ENCODE assay signal across 1 cellular context in the genomic region with DNA sequence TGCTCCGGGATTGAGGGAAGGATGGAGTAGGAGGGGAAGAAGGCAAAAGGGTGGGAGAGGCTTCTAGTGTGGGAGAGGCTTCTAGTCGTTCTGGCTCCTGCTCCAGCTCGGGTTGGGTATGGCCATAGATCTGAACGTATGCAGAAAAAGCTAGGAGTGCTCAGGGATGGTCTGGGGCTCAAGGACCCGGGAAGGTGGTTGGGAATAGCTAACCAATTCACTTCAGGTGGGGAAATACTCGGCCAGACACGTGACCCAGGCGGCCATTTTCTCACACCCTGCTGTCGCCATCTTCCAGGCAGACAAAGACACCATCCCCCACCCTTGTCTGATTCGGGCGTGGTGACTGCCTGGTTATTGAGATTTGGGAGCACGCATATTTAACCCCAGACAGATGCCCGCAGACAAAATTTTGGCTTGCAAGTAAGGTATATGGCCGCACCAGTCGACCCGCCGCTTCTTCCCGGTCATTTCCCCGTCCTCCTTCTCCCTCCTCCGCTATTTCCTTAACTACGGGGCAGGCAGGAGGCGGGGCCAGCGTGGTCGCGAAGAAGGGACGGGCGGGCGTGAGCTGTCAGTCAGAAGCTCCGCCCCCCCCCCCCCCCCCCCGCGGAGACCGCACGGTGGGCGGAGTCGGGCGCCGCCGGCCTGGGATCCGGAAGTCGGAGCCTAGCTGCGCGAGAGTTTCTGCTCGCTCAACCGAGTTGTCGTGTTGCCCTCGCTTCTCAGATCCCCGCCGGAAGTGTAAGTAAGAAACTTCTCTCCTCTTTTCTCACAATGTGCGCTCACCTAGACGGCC.
TF ChIP-seq lines count a peak whose summit lies in the region.

TSS of gene GNL3L (plus strand) at position 661 of the 799 bp plus-strand sequence. CDS start 2,348 bp downstream, outside the sequence.

TF ChIP-seq in HCT116, 20 proteins besides CTCF, POLR2A, EP300 and RAD21 (continued from another document):
- TF ChIP-seq ZBTB33 (IDR thresholded peaks at IDR 0.05; ENCODE audit: extremely low read depth, insufficient replicate concordance, low read length) (peak; percentile 89), CEBPB (IDR thresholded peaks at IDR 0.05; ENCODE audit: low read depth) (no peak), SP1 (IDR thresholded peaks at IDR 0.05; ENCODE audit: low read depth) (peak; percentile 57), FOSL1 (IDR thresholded peaks at IDR 0.05; ENCODE audit: low read depth) (no peak)
